27 cellular contexts compared by ENCODE assay signal in the genomic region with DNA sequence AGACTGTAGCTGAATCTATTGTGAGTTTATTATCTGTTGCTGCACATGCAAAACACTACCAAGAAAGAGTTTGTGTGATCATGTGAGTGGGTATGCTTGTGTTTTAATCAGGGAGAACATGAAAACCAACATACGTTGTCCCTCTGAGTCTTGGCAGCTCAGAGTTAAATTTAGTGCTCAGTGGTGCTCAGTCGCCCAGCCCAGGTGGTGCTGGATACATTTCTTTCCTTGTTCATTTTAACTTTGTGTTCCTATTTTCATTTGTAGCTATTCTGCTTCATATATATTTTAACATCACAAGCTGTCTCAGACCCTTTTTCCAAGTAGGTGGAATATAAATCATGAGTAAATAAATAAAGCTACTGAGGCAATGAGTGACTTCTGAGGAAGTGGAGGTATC.
"Had no signal": no experiment of that assay in that cellular context is flagged by ENCODE, and none has a peak within 500 bp of the region (broad histone marks: within the 10 kb centered on the region; RNA-seq: fewer than 3 reads in every experiment).

No MANE protein-coding gene starts in this region.

- H3K9me3 ChIP-seq: esophagus squamous epithelium, gastrocnemius medialis, heart right ventricle, left lung, lower lobe of right lung, mucosa of descending colon had no signal

- DNase-seq: cortex of kidney; effector CD8-positive, alpha-beta T cell; effector memory CD8-positive, alpha-beta T cell; endodermal cell; erythroblast; esophagus squamous epithelium; foreskin fibroblast; foreskin melanocyte; gastrocnemius medialis; glutamatergic neuron; head of caudate nucleus; heart right ventricle; hippocampal formation; left cardiac atrium; left lung; left ventricle myocardium superior; lower lobe of right lung; mesenchymal stem cell; mucosa of descending colon; naive B cell; naive thymus-derived CD8-positive, alpha-beta T cell had no signal

- FAIRE-seq: endometrium, islet of Langerhans, keratinocyte had no signal

- H3K36me3 ChIP-seq: esophagus squamous epithelium, gastrocnemius medialis, heart right ventricle, left lung, lower lobe of right lung had no signal

- H3K4me1 Mint-ChIP-seq: naive B cell; naive thymus-derived CD8-positive, alpha-beta T cell had no signal

- H3K27me3 ChIP-seq: esophagus squamous epithelium, gastrocnemius medialis, left lung had no signal

- H3K27me3 Mint-ChIP-seq: effector memory CD8-positive, alpha-beta T cell had no signal

- H3K27ac Mint-ChIP-seq: dendritic cell treated with granulocyte-macrophage colony-stimulating factor and Interleukin-4, amounts not matched to agents 40 ng/mL and 50 ng/mL, for 4 days; effector memory CD8-positive, alpha-beta T cell; endodermal cell; mesothelial cell of epicardium; naive B cell had no signal

- H3K4me3 ChIP-seq: esophagus squamous epithelium, gastrocnemius medialis, heart right ventricle, left lung, lower lobe of right lung, mucosa of descending colon had no signal

- H3K9me3 Mint-ChIP-seq: dendritic cell treated with granulocyte-macrophage colony-stimulating factor and Interleukin-4, amounts not matched to agents 40 ng/mL and 50 ng/mL, for 4 days; endodermal cell; mesothelial cell of epicardium had no signal

- H3K4me1 ChIP-seq: esophagus squamous epithelium, gastrocnemius medialis, heart right ventricle, left lung, lower lobe of right lung had no signal

- H3K27ac ChIP-seq: epithelial cell of prostate, esophagus squamous epithelium, gastrocnemius medialis, heart right ventricle, left lung, lower lobe of right lung had no signal

- H3K4me3 Mint-ChIP-seq: dendritic cell treated with granulocyte-macrophage colony-stimulating factor and Interleukin-4, amounts not matched to agents 40 ng/mL and 50 ng/mL, for 4 days; effector memory CD8-positive, alpha-beta T cell; endodermal cell; mesothelial cell of epicardium; naive B cell; naive thymus-derived CD8-positive, alpha-beta T cell had no signal

- H3K36me3 Mint-ChIP-seq: mesothelial cell of epicardium; naive B cell; naive thymus-derived CD8-positive, alpha-beta T cell had no signal
